ENCODE assay signal across 21 cellular contexts in the genomic region with DNA sequence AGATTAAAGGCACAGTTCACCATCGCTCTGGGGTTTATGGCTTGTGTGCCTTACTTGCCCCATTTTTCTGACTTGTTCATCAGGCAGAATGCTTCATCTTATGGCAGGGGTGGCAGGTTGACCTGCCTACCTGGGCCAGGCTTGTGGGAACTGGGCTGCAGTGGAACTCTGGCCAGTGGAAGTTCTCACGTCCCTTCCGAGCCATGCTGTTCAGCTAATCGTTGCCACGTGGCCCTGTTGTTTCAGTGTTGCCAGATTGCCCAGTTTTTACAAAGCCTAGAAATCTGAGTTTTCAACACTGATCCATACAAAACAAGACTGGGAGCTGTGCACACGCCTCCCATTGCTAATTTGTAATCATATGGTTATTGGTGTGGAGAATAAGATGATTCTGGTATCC.
DNase-seq lines count a peak whose midpoint lies in the region; ATAC-seq, FAIRE-seq and TF ChIP-seq lines count a peak whose summit lies in the region.
"Had no signal": no experiment of that assay in that cellular context is flagged by ENCODE, and none has a peak within 500 bp of the region (broad histone marks: within the 10 kb centered on the region; RNA-seq: fewer than 3 reads in every experiment).

No MANE protein-coding gene starts in this region.

- H3K9ac ChIP-seq in H1 (replicated peaks in 1 of 4; ENCODE audit: extremely low read depth in 1 of 4, low read depth in 3 of 4, low read length in 3 of 4) (no peak overlapping the region), trophoblast cell (ENCODE audit: low read length) (no peak overlapping the region)

- H3K56ac ChIP-seq in H1 (replicated peaks; ENCODE audit: insufficient read length, low read depth, low read length) = no peak overlapping the region

- WGBS in H1 (ENCODE audit: extremely low coverage in 1 of 2, insufficient coverage in 1 of 2, insufficient read length in 1 of 2, insufficient replicate concordance in 2 of 2, low coverage in 1 of 2, low lambda C conversion rate in 2 of 2, missing lambda C conversion rate in 1 of 2), 2 experiments = 91% methylated on average over 6 of the region's 6 CpGs; no CpG with 5 or more reads in 1 of the 2 experiments
- no CpG with 5 or more reads among the region's 6 CpGs for WGBS in trophoblast cell (ENCODE audit: extremely low coverage, insufficient coverage, insufficient read length)

- H4K8ac ChIP-seq in H1 (ENCODE audit: extremely low read depth, insufficient read depth, low read length) (no peak overlapping the region), trophoblast cell (ENCODE audit: low read depth, low read length) (no peak overlapping the region)

- no peak overlapping the region for H4K12ac ChIP-seq in trophoblast cell (ENCODE audit: low read depth, low read length)

- H3K23me2 ChIP-seq in H1 (ENCODE audit: low read depth, low read length) = no peaks in the 10 kb centered on the region

- H3K23ac ChIP-seq in H1 (ENCODE audit: insufficient read length) (no peak overlapping the region), trophoblast cell (ENCODE audit: low read length) (peak overlapping the region; percentile 82)

- H3K9me3 ChIP-seq in left ventricle myocardium inferior (replicated peaks) (peaks cover 6% of the 10 kb centered on the region), H1 (ENCODE audit: insufficient read depth in 2 of 2, low read depth in 1 of 2, low read length in 1 of 2) (no peaks in the 10 kb centered on the region), trophoblast cell (ENCODE audit: insufficient read depth, low read depth, low read length) (no peaks in the 10 kb centered on the region), uterus (no peaks in the 10 kb centered on the region)

- no peak overlapping the region for H2BK15ac ChIP-seq in H1 (ENCODE audit: low read length)

- H3K79me1 ChIP-seq in H1 (ENCODE audit: low read depth, low read length) (no peaks in the 10 kb centered on the region), trophoblast cell (ENCODE audit: low read length) (no peaks in the 10 kb centered on the region)

- no peak overlapping the region for H2BK12ac ChIP-seq in H1 (ENCODE audit: low read depth, low read length)
- no peak overlapping the region for H2BK12ac ChIP-seq in trophoblast cell (ENCODE audit: low read length)

- H3K27me3 ChIP-seq in left ventricle myocardium inferior (ENCODE audit: low read depth) (no peaks in the 10 kb centered on the region), H1 (replicated peaks in 1 of 4; ENCODE audit: control insufficient read depth in 3 of 4, extremely low read depth in 1 of 4, insufficient read depth in 3 of 4, low read length in 3 of 4) (no peaks in the 10 kb centered on the region), trophoblast cell (ENCODE audit: insufficient read depth, low read length) (no peaks in the 10 kb centered on the region), uterus (no peaks in the 10 kb centered on the region)

- H2AFZ ChIP-seq in H1 (ENCODE audit: low read length) (no peak overlapping the region), trophoblast cell (ENCODE audit: insufficient read depth, low read length, poor library complexity) (no peak overlapping the region)

- H4K91ac ChIP-seq in H1 (replicated peaks; ENCODE audit: insufficient read length, low read length) = no peak overlapping the region
- H4K91ac ChIP-seq in trophoblast cell (ENCODE audit: low read depth, low read length) = no peak overlapping the region

- H3K27ac ChIP-seq in left ventricle myocardium inferior (replicated peaks) (peak overlapping the region; percentile 49), H1 (ENCODE audit: low read depth, low read length) (no peak overlapping the region), trophoblast cell (ENCODE audit: low read depth, low read length) (no peak overlapping the region), uterus (peak overlapping the region; percentile 13 to 45)

- ATAC-seq in HG03442 (IDR thresholded peaks at IDR 0.05; ENCODE audit: unreplicated experiment) = no peak

- no peak overlapping the region for H3K14ac ChIP-seq in H1 (ENCODE audit: insufficient read length)
- no peak overlapping the region for H3K14ac ChIP-seq in trophoblast cell (ENCODE audit: low read length)

- H2BK20ac ChIP-seq in H1 (ENCODE audit: low read length) = 0 out of 2 replicates have a peak overlapping the region, but pooled peaks have one; percentile 64

- no peak overlapping the region for H3K18ac ChIP-seq in H1 (ENCODE audit: extremely low read depth, low read length)
- H3K18ac ChIP-seq in trophoblast cell (ENCODE audit: low read length) = peak overlapping the region; percentile 22

- H3K4me1 ChIP-seq in left ventricle myocardium inferior (peaks cover 58% of the 10 kb centered on the region), H1 (replicated peaks in 1 of 4; ENCODE audit: control insufficient read depth in 3 of 4, insufficient read depth in 4 of 4, low read length in 3 of 4) (peaks cover 0 to 3% (median 2%) of the 10 kb centered on the region in 4 experiments; a peak in 2 of 7 replicates), trophoblast cell (ENCODE audit: control insufficient read depth in 1 of 2, insufficient read depth in 2 of 2, low read length in 2 of 2) (no peaks in the 10 kb centered on the region), uterus (no peaks in the 10 kb centered on the region)

- CTCF ChIA-PET in H1 (lab: Charles Lee; ENCODE audit: partially characterized antibody) = interaction anchor here (1.3 to 1.6 kb wide), 3 partner anchors 16 to 118 kb away, joined by 3 to 4 read pairs (median 4); no protein-coding TSS in a partner anchor

- H2BK120ac ChIP-seq in H1 (replicated peaks; ENCODE audit: low read depth, low read length) (no peak overlapping the region), trophoblast cell (ENCODE audit: insufficient read depth, low read length, poor library complexity) (no peak overlapping the region)

- no peak overlapping the region for H2BK5ac ChIP-seq in H1 (ENCODE audit: low read depth, low read length)
- H2BK5ac ChIP-seq in trophoblast cell (ENCODE audit: low read depth, low read length, poor library complexity) = no peak overlapping the region

- TF ChIP-seq POLR2A in H1 (IDR thresholded peaks at IDR 0.05; ENCODE audit: control extremely low read depth in 1 of 2, low read depth in 2 of 2, low read length in 2 of 2) = no peak
- TF ChIP-seq POLR2A in uterus (IDR thresholded peaks at IDR 0.05) = no peak

- intact Hi-C loops in left ventricle myocardium inferior (cut with micrococcal nuclease) = no loop called here
- intact Hi-C loops in cardiac septum (cut with DNase I) = no loop called here
- intact Hi-C loops in uterus (cut with DNase I; ENCODE audit: low total_unique reads) = no loop called here

- H2AK5ac ChIP-seq in H1 (ENCODE audit: low read depth, low read length) (no peak overlapping the region), trophoblast cell (ENCODE audit: low read length) (no peak overlapping the region)

- POLR2A ChIA-PET in H1 (lab: Charles Lee; ENCODE audit: partially characterized antibody) = no interaction called here

- no peak overlapping the region for H3K4me3 ChIP-seq in left ventricle myocardium inferior
- H3K4me3 ChIP-seq in H1 (ENCODE audit: extremely low read depth in 1 of 4, insufficient read depth in 2 of 4, low read depth in 3 of 4, low read length in 4 of 4) = no peak overlapping the region
- no peak overlapping the region for H3K4me3 ChIP-seq in trophoblast cell (ENCODE audit: low read depth, low read length)
- H3K4me3 ChIP-seq in uterus = no peak overlapping the region

- TF ChIP-seq EP300 in H1 (IDR thresholded peaks at IDR 0.05; ENCODE audit: borderline replicate concordance in 1 of 2, low read depth in 2 of 2, low read length in 2 of 2) = no peak

- no peaks in the 10 kb centered on the region for H3K79me2 ChIP-seq in H1 (ENCODE audit: control insufficient read depth in 1 of 2, insufficient read depth in 2 of 2, low read length in 2 of 2)
- H3K79me2 ChIP-seq in trophoblast cell (ENCODE audit: control insufficient read depth, insufficient read depth, low read length, poor library complexity) = no peaks in the 10 kb centered on the region

- TF ChIP-seq CTCF in left ventricle myocardium inferior (IDR thresholded peaks at IDR 0.05; ENCODE audit: borderline replicate concordance) (no peak), H1 (IDR thresholded peaks at IDR 0.05; ENCODE audit: control extremely low read depth in 1 of 3, insufficient read depth in 1 of 3, low read depth in 1 of 3, low read length in 3 of 3) (no peak), uterus (IDR thresholded peaks at IDR 0.05) (no peak)

- H4K5ac ChIP-seq in H1 (ENCODE audit: insufficient read length, low read depth, low read length) = no peak overlapping the region

- no peak overlapping the region for H3K4ac ChIP-seq in H1 (replicated peaks; ENCODE audit: insufficient read length, low read depth, low read length)
- no peak overlapping the region for H3K4ac ChIP-seq in trophoblast cell (ENCODE audit: low read depth, low read length)

- H3K36me3 ChIP-seq in left ventricle myocardium inferior (no peaks in the 10 kb centered on the region), H1 (ENCODE audit: control insufficient read depth in 2 of 4, insufficient read depth in 4 of 4, low read length in 3 of 4) (no peaks in the 10 kb centered on the region), trophoblast cell (ENCODE audit: control insufficient read depth in 1 of 2, insufficient read depth in 2 of 2, low read length in 2 of 2) (peaks cover 3 to 8% of the 10 kb centered on the region in 2 experiments), uterus (no peaks in the 10 kb centered on the region)

- H3K4me2 ChIP-seq in H1 (ENCODE audit: insufficient read depth in 1 of 2, low read depth in 2 of 2, low read length in 2 of 2) (no peak overlapping the region), trophoblast cell (ENCODE audit: low read length) (no peak overlapping the region)

- DNase-seq in left ventricle myocardium inferior (no peak), cardiac septum (ENCODE audit: low spot score) (no peak), H1 (ENCODE audit: low read depth in 1 of 2, low spot score in 2 of 2) (no peak), trophoblast cell (no peak), uterus (no peak), frontal cortex (ENCODE audit: low spot score in 2 of 2) (no peak)
- no peak for DNase-seq in stimulated activated CD4-positive, alpha-beta T cell treated with anti-CD3 and anti-CD28 coated beads, Interleukin-2, amount 100 ng/mL, for 24 hours
- DNase-seq: 8988T; AML-193; Calu3; CD4-positive, alpha-beta T cell; DMS79 treated with DMSO at 0.1 percent for 48 hours; NCI-H1092; NCI-H1694; NCI-H345; NCI-H526 treated with DMSO at 0.1 percent for 48 hours had no signal

- no peak for TF ChIP-seq RAD21 in H1 (IDR thresholded peaks at IDR 0.05 in 1 of 2, conservative IDR thresholded peaks at IDR 0.05 in 1 of 2; ENCODE audit: low read depth in 2 of 2, low read length in 2 of 2)

- FAIRE-seq in H1 (lab: Jason Lieb, UNC) (no peak), frontal cortex (lab: Jason Lieb, UNC) (no peak)
- FAIRE-seq: G401.6, GM12891, GM19239, HTR-8/SVneo had no signal

- no peaks in the 10 kb centered on the region for H4K20me1 ChIP-seq in H1 (replicated peaks in 1 of 2; ENCODE audit: control insufficient read depth in 1 of 2, insufficient read depth in 2 of 2, low read length in 2 of 2)

TF ChIP-seq in H1, 55 proteins besides CTCF, POLR2A, EP300 and RAD21 (continues in another document):
- TF ChIP-seq RXRA (IDR thresholded peaks at IDR 0.05; ENCODE audit: insufficient read depth, low read depth, low read length) = no peak
- TF ChIP-seq CBX5 (IDR thresholded peaks at IDR 0.05; ENCODE audit: low read depth, low read length) = no peak
- TF ChIP-seq TBP (IDR thresholded peaks at IDR 0.05; ENCODE audit: low read depth, low read length) = no peak
- TF ChIP-seq SIRT6 (IDR thresholded peaks at IDR 0.05; ENCODE audit: low read length) = no peak

Comparison
In these comparisons a context has a peak if more than half of its experiments do, and no peak if none do; other contexts are left out.
1. H3K27ac ChIP-seq: peak in left ventricle myocardium inferior (single experiment) and uterus (2 of 2); none in H1 (single experiment) and trophoblast cell (single experiment).